Comparison of ENCODE assay signal across 1 cellular context in the genomic region with DNA sequence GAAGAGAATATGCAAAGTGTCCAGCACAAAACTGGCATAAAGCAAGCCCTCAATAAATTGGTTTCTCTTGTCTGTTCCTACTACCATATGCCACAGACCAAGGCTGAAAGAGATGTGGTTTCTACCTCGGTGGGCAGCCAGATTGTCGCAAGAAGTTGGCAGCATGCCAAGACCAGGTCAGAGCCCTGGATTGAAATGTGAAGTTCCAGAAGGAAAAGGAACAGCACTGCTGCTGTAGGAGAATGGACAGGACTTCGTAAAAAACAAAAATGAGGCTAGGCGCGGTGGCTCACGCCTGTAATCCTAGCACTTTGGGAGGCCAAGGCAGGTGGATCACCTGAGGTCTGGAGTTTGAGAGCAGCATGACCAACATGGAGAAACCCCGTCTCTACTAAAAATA.
TF ChIP-seq lines count a peak whose summit lies in the region.

No MANE protein-coding gene starts in this region.

TF ChIP-seq in SK-N-SH treated with all-trans-retinoic acid at 6 μM for 48 hours, 23 proteins besides CTCF, POLR2A, EP300 and RAD21 (continued from another document):
- TF ChIP-seq ZC3H10 (CRISPR knock-in tag; IDR thresholded peaks at IDR 0.05) (no peak), BACH2 (CRISPR knock-in tag; IDR thresholded peaks at IDR 0.05; ENCODE audit: borderline replicate concordance) (no peak), PPARA (CRISPR knock-in tag; IDR thresholded peaks at IDR 0.05; ENCODE audit: borderline replicate concordance) (no peak)
